ENCODE assay signal across 11 cellular contexts in the genomic region with DNA sequence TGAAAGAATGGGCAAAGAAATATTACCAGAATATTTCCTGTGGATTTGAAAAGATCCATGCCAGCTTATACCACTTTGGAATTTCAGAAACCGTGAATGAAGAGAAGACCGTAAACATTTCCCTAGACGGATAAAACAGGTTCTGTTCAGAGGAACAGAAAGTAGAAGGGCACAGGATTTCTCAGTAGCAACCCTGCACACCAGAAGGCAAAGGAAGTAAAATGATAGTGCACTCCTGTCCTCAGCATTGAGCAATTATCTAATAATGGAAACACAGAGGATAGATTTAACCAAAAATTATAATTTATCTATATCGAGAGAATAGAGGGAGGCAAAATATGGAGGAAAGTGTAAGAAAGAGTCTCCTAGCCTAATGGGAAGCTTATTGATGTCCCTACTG.
DNase-seq lines count a peak whose midpoint lies in the region; ATAC-seq and TF ChIP-seq lines count a peak whose summit lies in the region.
"Had no signal": no experiment of that assay in that cellular context is flagged by ENCODE, and none has a peak within 500 bp of the region (broad histone marks: within the 10 kb centered on the region; RNA-seq: fewer than 3 reads in every experiment).

No MANE protein-coding gene starts in this region.

- DNase-seq in DMS79 treated with DMSO at 0.1 percent for 48 hours (lab: John Stamatoyannopoulos, UW) (peak; percentile 43), DMS79 (lab: John Stamatoyannopoulos, UW) (no peak), NOMO-1 treated with dmso at 0.1 percent for 144 hours (lab: John Stamatoyannopoulos, UW; ENCODE audit: unreplicated experiment) (peak; percentile 19), psoas muscle (no peak)
- no peak for DNase-seq in effector memory CD4-positive, alpha-beta T cell
- no peak for DNase-seq in stimulated activated CD4-positive, alpha-beta T cell treated with anti-CD3 and anti-CD28 coated beads, Interleukin-15, amount 100 ng/mL, for 24 hours
- DNase-seq: islet precursor cell had no signal

- H3K4me1 ChIP-seq in effector memory CD4-positive, alpha-beta T cell (ENCODE audit: control insufficient read depth, insufficient read depth, low read length, poor library complexity, severe bottlenecking) = no peaks in the 10 kb centered on the region
- peaks cover 18% of the 10 kb centered on the region for H3K4me1 ChIP-seq in psoas muscle

- peak overlapping the region; percentile 26 for H3K4me3 ChIP-seq in effector memory CD4-positive, alpha-beta T cell (ENCODE audit: insufficient read depth, low read depth, low read length, poor library complexity, severe bottlenecking)
- peak overlapping the region; percentile 37 for H3K4me3 ChIP-seq in psoas muscle
- H3K4me3 ChIP-seq: K562 had no signal

- H3K27me3 ChIP-seq in effector memory CD4-positive, alpha-beta T cell (replicated peaks; ENCODE audit: control insufficient read depth, insufficient read depth, low read length, poor library complexity, severe bottlenecking) = no peaks in the 10 kb centered on the region
- no peaks in the 10 kb centered on the region for H3K27me3 ChIP-seq in psoas muscle (ENCODE audit: insufficient read depth in 3 of 3, low read length in 2 of 3)

- ATAC-seq in psoas muscle = peak in 2 of 4 donors; percentile 53 to 67
- ATAC-seq in GM18502 (IDR thresholded peaks at IDR 0.05; ENCODE audit: poor library complexity, unreplicated experiment) = no peak
- no peak for ATAC-seq in GM21390 (IDR thresholded peaks at IDR 0.05; ENCODE audit: unreplicated experiment)
- ATAC-seq: K562 had no signal

- H3K36me3 ChIP-seq in effector memory CD4-positive, alpha-beta T cell (ENCODE audit: control insufficient read depth, insufficient read depth, low read length) = no peaks in the 10 kb centered on the region
- no peaks in the 10 kb centered on the region for H3K36me3 ChIP-seq in psoas muscle (ENCODE audit: insufficient read depth in 1 of 2, low read depth in 1 of 2)

- intact Hi-C loops in psoas muscle (cut with DNase I) = no loop called here

- H3K27ac ChIP-seq in effector memory CD4-positive, alpha-beta T cell (ENCODE audit: insufficient read depth, low read length, poor library complexity, severe bottlenecking) = no peak overlapping the region
- H3K27ac ChIP-seq in psoas muscle = peak overlapping the region; percentile 39
- H3K27ac ChIP-seq: 22Rv1 had no signal

- peaks cover 7% of the 10 kb centered on the region for H3K9me3 ChIP-seq in effector memory CD4-positive, alpha-beta T cell (ENCODE audit: control insufficient read depth, low read length)
- H3K9me3 ChIP-seq in psoas muscle = peaks cover 4% of the 10 kb centered on the region

- no peak for TF ChIP-seq CTCF in psoas muscle (IDR thresholded peaks at IDR 0.05)

- 20 to 27% (median 25%) methylated on average over 4 of the region's 4 CpGs for WGBS in psoas muscle, 3 donors

Comparison
In these comparisons a context has a peak if more than half of its experiments do, and no peak if none do; other contexts are left out.
1. DNase-seq: peak in DMS79 treated with DMSO at 0.1 percent for 48 hours (single experiment) and NOMO-1 treated with dmso at 0.1 percent for 144 hours (single experiment); none in DMS79 (single experiment), effector memory CD4-positive, alpha-beta T cell (0 of 3), psoas muscle (0 of 2) and stimulated activated CD4-positive, alpha-beta T cell treated with anti-CD3 and anti-CD28 coated beads, Interleukin-15, amount 100 ng/mL, for 24 hours (single experiment).